In the genomic region with DNA sequence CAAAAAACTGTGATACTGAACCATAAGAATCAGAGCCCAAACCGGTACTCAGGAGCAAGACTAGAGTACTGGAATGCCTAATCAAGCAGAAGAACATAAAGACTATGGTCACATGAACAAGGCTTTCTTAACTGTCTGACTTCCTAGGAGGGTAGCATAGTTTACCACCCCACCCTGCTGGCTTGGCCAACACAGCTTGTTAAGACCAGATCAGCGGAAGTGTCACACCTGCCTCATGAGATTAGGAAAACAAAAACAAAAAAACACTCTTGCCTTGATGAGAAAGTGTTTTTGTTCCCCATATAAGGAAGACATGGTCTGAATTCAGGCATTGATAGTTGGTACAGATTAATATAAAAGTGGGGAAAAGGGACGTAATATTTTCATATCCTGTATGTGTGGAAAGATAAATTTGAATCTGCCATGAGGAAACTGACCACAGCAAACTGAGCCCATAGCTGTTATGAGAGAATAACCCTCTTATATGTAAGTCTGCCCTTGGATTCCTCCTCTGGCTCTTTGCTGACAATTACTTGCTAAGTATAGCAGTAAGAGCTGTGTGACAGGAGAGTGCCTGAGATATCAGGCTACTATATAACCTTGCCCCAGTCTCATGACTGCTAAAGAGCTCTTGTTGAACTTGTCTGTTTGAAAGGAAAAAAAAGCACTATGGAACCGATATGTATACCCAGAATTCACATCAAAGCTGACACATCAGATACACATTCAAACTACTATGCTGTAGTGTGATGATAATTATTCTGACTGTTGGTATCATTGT, we compare ENCODE assay signal across 17 cellular contexts.
"Had no signal": no experiment of that assay in that cellular context is flagged by ENCODE, and none has a peak within 500 bp of the region (broad histone marks: within the 10 kb centered on the region; RNA-seq: fewer than 3 reads in every experiment).

No MANE protein-coding gene starts in this region.

- H3K9me3 ChIP-seq: mucosa of descending colon, ovary, testis had no signal

- H3K27me3 ChIP-seq: testis had no signal

- H3K4me1 ChIP-seq: testis had no signal

- H3K27ac ChIP-seq: ovary, testis had no signal

- H3K36me3 ChIP-seq: ovary had no signal

- H3K4me2 ChIP-seq: smooth muscle cell had no signal

- ATAC-seq: mucosa of descending colon; sciatic nerve; stimulated activated memory B cell treated with anti-CD40 and anti-IgM and Interleukin-4, amounts not matched to agents 10 μg/mL and 1 μg/mL and 100 μg/mL, for 72 hours had no signal

- H3K4me3 ChIP-seq: mucosa of descending colon, ovary, smooth muscle cell, testis had no signal

- DNase-seq: activated CD4-positive, alpha-beta T cell treated with anti-CD3 and anti-CD28 coated beads for 1 hour; activated CD4-positive, alpha-beta T cell treated with anti-CD3 and anti-CD28 coated beads, Interleukin-2, amount 50 U/mL, for 48 hours; activated gamma-delta T cell treated with Interleukin-2 at 50 U/mL for 16 hours; dermis blood vessel endothelial cell; effector memory CD4-positive, alpha-beta T cell; foreskin fibroblast; hypothalamus; islet precursor cell; mammary epithelial cell; mucosa of descending colon; naive B cell; ovary; stimulated activated CD4-positive, alpha-beta T cell treated with anti-CD3 and anti-CD28 coated beads, Interleukin-4, amount 100 ng/mL, for 24 hours; testis had no signal
